In genomic region chr20:14401479-14402138, GRCh38 we compare ENCODE assay signal across 12 cellular contexts.
DNase-seq lines count a peak whose midpoint lies in the region; ATAC-seq and TF ChIP-seq lines count a peak whose summit lies in the region.
"Had no signal": no experiment of that assay in that cellular context is flagged by ENCODE, and none has a peak within 500 bp of the region (broad histone marks: within the 10 kb centered on the region; RNA-seq: fewer than 3 reads in every experiment).

No MANE protein-coding gene starts in this region.

- DNase-seq in GM06990 (ENCODE audit: extremely low read depth, insufficient read length) (peak; percentile 34), NCI-H2081 (lab: John Stamatoyannopoulos, UW) (peak; percentile 31 to 66), NCI-H82 (lab: John Stamatoyannopoulos, UW) (peak; percentile 60), mesothelial cell of epicardium (ENCODE audit: low spot score in 2 of 2, unreplicated experiment in 2 of 2) (no peak), chondrocyte (ENCODE audit: low spot score) (no peak)
- no peak for DNase-seq in activated CD4-positive, alpha-beta T cell treated with anti-CD3 and anti-CD28 coated beads for 36 hours
- DNase-seq: activated CD4-positive, alpha-beta memory T cell treated with anti-CD3 and anti-CD28 coated beads, Interleukin-2, amount 10 ng/mL, durations not matched to agents 7 days and 5 days; midbrain; spleen; stimulated activated naive CD8-positive, alpha-beta T cell treated with anti-CD3 and anti-CD28 coated beads, Interleukin-15, Interleukin-2, amounts not matched to agents 100 U/mL and 50 U/mL, for 24 hours had no signal

- CTCF ChIA-PET in activated CD4-positive, alpha-beta T cell treated with anti-CD3 and anti-CD28 coated beads for 36 hours (lab: Charles Lee): no interaction called here

- peaks cover 17% of the 10 kb centered on the region for H3K4me1 Mint-ChIP-seq in mesothelial cell of epicardium
- no peaks in the 10 kb centered on the region for H3K4me1 Mint-ChIP-seq in chondrocyte (ENCODE audit: low read depth)
- H3K4me1 Mint-ChIP-seq in activated CD4-positive, alpha-beta T cell treated with anti-CD3 and anti-CD28 coated beads for 36 hours: no peaks in the 10 kb centered on the region
- H3K4me1 Mint-ChIP-seq: activated CD4-positive, alpha-beta memory T cell treated with anti-CD3 and anti-CD28 coated beads, Interleukin-2, amount 10 ng/mL, durations not matched to agents 7 days and 5 days had no signal

- TF ChIP-seq CTCF in GM06990 (IDR thresholded peaks at IDR 0.05; ENCODE audit: insufficient read depth, low read length, poor library complexity, severe bottlenecking) (no peak), mesothelial cell of epicardium (IDR thresholded peaks at IDR 0.05; ENCODE audit: unreplicated experiment) (no peak), chondrocyte (IDR thresholded peaks at IDR 0.05) (no peak)

- intact Hi-C loops in activated CD4-positive, alpha-beta T cell treated with anti-CD3 and anti-CD28 coated beads for 36 hours (cut with DNase I, micrococcal nuclease): no loop called here

- no peak for ATAC-seq in activated CD4-positive, alpha-beta T cell treated with anti-CD3 and anti-CD28 coated beads for 36 hours
- ATAC-seq in GM18505 (IDR thresholded peaks at IDR 0.05; ENCODE audit: unreplicated experiment) (no peak), GM19467 (IDR thresholded peaks at IDR 0.05; ENCODE audit: unreplicated experiment) (no peak)
- ATAC-seq: stimulated activated naive CD8-positive, alpha-beta T cell treated with anti-CD3 and anti-CD28 coated beads, Interleukin-15, Interleukin-2, amounts not matched to agents 100 U/mL and 50 U/mL, for 24 hours had no signal

- H3K36me3 ChIP-seq in GM06990 (ENCODE audit: control insufficient read depth, insufficient read depth, low read length): no peaks in the 10 kb centered on the region
- H3K36me3 ChIP-seq: spleen had no signal

- H3K36me3 Mint-ChIP-seq in mesothelial cell of epicardium (no peaks in the 10 kb centered on the region), chondrocyte (ENCODE audit: low read depth) (no peaks in the 10 kb centered on the region)
- H3K36me3 Mint-ChIP-seq in activated CD4-positive, alpha-beta T cell treated with anti-CD3 and anti-CD28 coated beads for 36 hours (ENCODE audit: low read depth): no peaks in the 10 kb centered on the region

- POLR2A ChIA-PET in activated CD4-positive, alpha-beta T cell treated with anti-CD3 and anti-CD28 coated beads for 36 hours (lab: Charles Lee): no interaction called here

- no peak overlapping the region for H3K4me3 ChIP-seq in GM06990 (replicated peaks; ENCODE audit: low read depth, low read length)
- H3K4me3 ChIP-seq: spleen had no signal

- H3K27me3 ChIP-seq in GM06990 (replicated peaks; ENCODE audit: control insufficient read depth, insufficient read depth, low read length): no peaks in the 10 kb centered on the region
- H3K27me3 ChIP-seq: spleen had no signal

- H3K4me3 Mint-ChIP-seq in mesothelial cell of epicardium (no peak overlapping the region), chondrocyte (ENCODE audit: unreplicated experiment) (no peak overlapping the region)
- no peak overlapping the region for H3K4me3 Mint-ChIP-seq in activated CD4-positive, alpha-beta T cell treated with anti-CD3 and anti-CD28 coated beads for 36 hours
- H3K4me3 Mint-ChIP-seq: activated CD4-positive, alpha-beta memory T cell treated with anti-CD3 and anti-CD28 coated beads, Interleukin-2, amount 10 ng/mL, durations not matched to agents 7 days and 5 days had no signal

- TF ChIP-seq POLR2A in GM18505 (IDR thresholded peaks at IDR 0.05; ENCODE audit: borderline replicate concordance, extremely low read depth, insufficient read depth, insufficient read length): no peak

- H3K27ac Mint-ChIP-seq in mesothelial cell of epicardium (peak overlapping the region; percentile 35), chondrocyte (ENCODE audit: unreplicated experiment) (no peak overlapping the region)
- no peak overlapping the region for H3K27ac Mint-ChIP-seq in activated CD4-positive, alpha-beta T cell treated with anti-CD3 and anti-CD28 coated beads for 36 hours
- H3K27ac Mint-ChIP-seq: activated CD4-positive, alpha-beta memory T cell treated with anti-CD3 and anti-CD28 coated beads, Interleukin-2, amount 10 ng/mL, durations not matched to agents 7 days and 5 days had no signal

- no peaks in the 10 kb centered on the region for H3K9me3 Mint-ChIP-seq in mesothelial cell of epicardium
- H3K9me3 Mint-ChIP-seq in chondrocyte (ENCODE audit: low read depth): no peaks in the 10 kb centered on the region
- peaks cover 17% of the 10 kb centered on the region for H3K9me3 Mint-ChIP-seq in activated CD4-positive, alpha-beta T cell treated with anti-CD3 and anti-CD28 coated beads for 36 hours (ENCODE audit: low read depth)

- H3K27me3 Mint-ChIP-seq in mesothelial cell of epicardium (ENCODE audit: low read depth): no peaks in the 10 kb centered on the region
- H3K27me3 Mint-ChIP-seq in chondrocyte (ENCODE audit: low read depth): no peaks in the 10 kb centered on the region
- H3K27me3 Mint-ChIP-seq in activated CD4-positive, alpha-beta T cell treated with anti-CD3 and anti-CD28 coated beads for 36 hours: no peaks in the 10 kb centered on the region
- H3K27me3 Mint-ChIP-seq: activated CD4-positive, alpha-beta memory T cell treated with anti-CD3 and anti-CD28 coated beads, Interleukin-2, amount 10 ng/mL, durations not matched to agents 7 days and 5 days had no signal

Comparison
In these comparisons a context has a peak if more than half of its experiments do, and no peak if none do; other contexts are left out.
1. DNase-seq: peak in GM06990 (single experiment), NCI-H2081 (2 of 2) and NCI-H82 (single experiment); none in mesothelial cell of epicardium (0 of 2), chondrocyte (single experiment) and activated CD4-positive, alpha-beta T cell treated with anti-CD3 and anti-CD28 coated beads for 36 hours (single experiment).